In genomic region chr2:172643142-172643541, GRCh38 we compare ENCODE assay signal across 12 cellular contexts.
DNase-seq lines count a peak whose midpoint lies in the region; ATAC-seq and TF ChIP-seq lines count a peak whose summit lies in the region.
"Had no signal": no experiment of that assay in that cellular context is flagged by ENCODE, and none has a peak within 500 bp of the region (broad histone marks: within the 10 kb centered on the region; RNA-seq: fewer than 3 reads in every experiment).

No MANE protein-coding gene starts in this region.

- DNase-seq in activated CD8-positive, alpha-beta T cell treated with anti-CD3 and anti-CD28 coated beads for 36 hours, result peak; percentile 50
- DNase-seq in activated CD8-positive, alpha-beta T cell treated with anti-CD3 and anti-CD28 coated beads, Interleukin-2, amount 10 ng/mL, durations not matched to agents 7 days and 5 days, result no peak
- peak; percentile 44 for DNase-seq in LHCN-M2 (ENCODE audit: low read depth)
- peak; percentile 21 for DNase-seq in dermis blood vessel endothelial cell
- DNase-seq in stimulated activated CD4-positive, alpha-beta T cell treated with anti-CD3 and anti-CD28 coated beads, Interleukin-4, amount 100 ng/mL, for 48 hours (ENCODE audit: low read depth in 2 of 2), result peak; percentile 3 to 6
- DNase-seq in midbrain (lab: John Stamatoyannopoulos, UW), result no peak
- DNase-seq: colonic mucosa, left colon, NCI-H2029 treated with DMSO at 0.1 percent for 48 hours had no signal

- peaks cover 24% of the 10 kb centered on the region for H3K4me1 Mint-ChIP-seq in activated CD8-positive, alpha-beta T cell treated with anti-CD3 and anti-CD28 coated beads for 36 hours (ENCODE audit: low read depth)
- peaks cover 15% of the 10 kb centered on the region for H3K4me1 Mint-ChIP-seq in activated CD8-positive, alpha-beta T cell treated with anti-CD3 and anti-CD28 coated beads, Interleukin-2, amount 10 ng/mL, durations not matched to agents 7 days and 5 days (ENCODE audit: low read depth)

- POLR2A ChIA-PET in activated CD8-positive, alpha-beta T cell treated with anti-CD3 and anti-CD28 coated beads for 36 hours (lab: Charles Lee), result no interaction called here
- POLR2A ChIA-PET in activated CD8-positive, alpha-beta T cell treated with anti-CD3 and anti-CD28 coated beads, Interleukin-2, amount 10 ng/mL, durations not matched to agents 7 days and 5 days (lab: Charles Lee), result no interaction called here

- H3K9me3 Mint-ChIP-seq in activated CD8-positive, alpha-beta T cell treated with anti-CD3 and anti-CD28 coated beads for 36 hours, result peaks cover 5% of the 10 kb centered on the region
- H3K9me3 Mint-ChIP-seq in activated CD8-positive, alpha-beta T cell treated with anti-CD3 and anti-CD28 coated beads, Interleukin-2, amount 10 ng/mL, durations not matched to agents 7 days and 5 days (ENCODE audit: insufficient read depth), result no peaks in the 10 kb centered on the region

- CTCF ChIA-PET in activated CD8-positive, alpha-beta T cell treated with anti-CD3 and anti-CD28 coated beads for 36 hours (lab: Charles Lee), result interaction anchor here (1.0 kb wide), 1 partner anchor 12 kb away, joined by 3 read pairs; no protein-coding TSS in a partner anchor
- CTCF ChIA-PET in activated CD8-positive, alpha-beta T cell treated with anti-CD3 and anti-CD28 coated beads, Interleukin-2, amount 10 ng/mL, durations not matched to agents 7 days and 5 days (lab: Charles Lee), result interaction anchor here (0.7 to 1.6 kb wide), 2 partner anchors 19 to 31 kb away, joined by 3 to 4 read pairs; no protein-coding TSS in a partner anchor

- H3K27ac Mint-ChIP-seq in activated CD8-positive, alpha-beta T cell treated with anti-CD3 and anti-CD28 coated beads for 36 hours, result no peak overlapping the region
- no peak overlapping the region for H3K27ac Mint-ChIP-seq in activated CD8-positive, alpha-beta T cell treated with anti-CD3 and anti-CD28 coated beads, Interleukin-2, amount 10 ng/mL, durations not matched to agents 7 days and 5 days
- H3K27ac Mint-ChIP-seq: activated T-helper 1 cell treated with anti-CD3 and anti-CD28 coated beads, Interleukin-12 subunit alpha, Interleukin-12 subunit beta, Interleukin-2, Interleukin-4 antibody, amounts not matched to agents 30 ng/mL and 10 ng/mL and 1 ng/mL, durations not matched to agents 14 hours and 24 hours and 36 hours had no signal

- peak; percentile 81 for ATAC-seq in activated CD8-positive, alpha-beta T cell treated with anti-CD3 and anti-CD28 coated beads for 36 hours
- ATAC-seq in activated CD8-positive, alpha-beta T cell treated with anti-CD3 and anti-CD28 coated beads, Interleukin-2, amount 10 ng/mL, durations not matched to agents 7 days and 5 days, result no peak
- ATAC-seq in GM18498 (IDR thresholded peaks at IDR 0.05; ENCODE audit: unreplicated experiment), result no peak
- no peak for ATAC-seq in GM21367 (IDR thresholded peaks at IDR 0.05; ENCODE audit: unreplicated experiment)
- ATAC-seq: left colon had no signal

- intact Hi-C loops in activated CD8-positive, alpha-beta T cell treated with anti-CD3 and anti-CD28 coated beads for 36 hours (cut with micrococcal nuclease), result no loop called here

- peaks cover 2% of the 10 kb centered on the region for H3K27me3 Mint-ChIP-seq in activated CD8-positive, alpha-beta T cell treated with anti-CD3 and anti-CD28 coated beads for 36 hours
- no peaks in the 10 kb centered on the region for H3K27me3 Mint-ChIP-seq in activated CD8-positive, alpha-beta T cell treated with anti-CD3 and anti-CD28 coated beads, Interleukin-2, amount 10 ng/mL, durations not matched to agents 7 days and 5 days (ENCODE audit: low read depth)

- TF ChIP-seq CTCF in activated CD8-positive, alpha-beta T cell treated with anti-CD3 and anti-CD28 coated beads for 36 hours (IDR thresholded peaks at IDR 0.05), result no peak

- H3K36me3 Mint-ChIP-seq in activated CD8-positive, alpha-beta T cell treated with anti-CD3 and anti-CD28 coated beads for 36 hours (ENCODE audit: low read depth), result peaks cover 7% of the 10 kb centered on the region
- H3K36me3 Mint-ChIP-seq in activated CD8-positive, alpha-beta T cell treated with anti-CD3 and anti-CD28 coated beads, Interleukin-2, amount 10 ng/mL, durations not matched to agents 7 days and 5 days (ENCODE audit: low read depth), result no peaks in the 10 kb centered on the region

- H3K4me3 Mint-ChIP-seq in activated CD8-positive, alpha-beta T cell treated with anti-CD3 and anti-CD28 coated beads for 36 hours, result no peak overlapping the region
- no peak overlapping the region for H3K4me3 Mint-ChIP-seq in activated CD8-positive, alpha-beta T cell treated with anti-CD3 and anti-CD28 coated beads, Interleukin-2, amount 10 ng/mL, durations not matched to agents 7 days and 5 days
- H3K4me3 Mint-ChIP-seq: activated T-helper 1 cell treated with anti-CD3 and anti-CD28 coated beads, Interleukin-12 subunit alpha, Interleukin-12 subunit beta, Interleukin-2, Interleukin-4 antibody, amounts not matched to agents 30 ng/mL and 10 ng/mL and 1 ng/mL, durations not matched to agents 14 hours and 24 hours and 36 hours had no signal

Comparison
In these comparisons a context has a peak if more than half of its experiments do, and no peak if none do; other contexts are left out.
1. DNase-seq: peak in activated CD8-positive, alpha-beta T cell treated with anti-CD3 and anti-CD28 coated beads for 36 hours (single experiment), LHCN-M2 (single experiment), dermis blood vessel endothelial cell (single experiment) and stimulated activated CD4-positive, alpha-beta T cell treated with anti-CD3 and anti-CD28 coated beads, Interleukin-4, amount 100 ng/mL, for 48 hours (2 of 2); none in activated CD8-positive, alpha-beta T cell treated with anti-CD3 and anti-CD28 coated beads, Interleukin-2, amount 10 ng/mL, durations not matched to agents 7 days and 5 days (single experiment) and midbrain (single experiment).